Comparison of ENCODE assay signal across 8 cellular contexts in the genomic region with DNA sequence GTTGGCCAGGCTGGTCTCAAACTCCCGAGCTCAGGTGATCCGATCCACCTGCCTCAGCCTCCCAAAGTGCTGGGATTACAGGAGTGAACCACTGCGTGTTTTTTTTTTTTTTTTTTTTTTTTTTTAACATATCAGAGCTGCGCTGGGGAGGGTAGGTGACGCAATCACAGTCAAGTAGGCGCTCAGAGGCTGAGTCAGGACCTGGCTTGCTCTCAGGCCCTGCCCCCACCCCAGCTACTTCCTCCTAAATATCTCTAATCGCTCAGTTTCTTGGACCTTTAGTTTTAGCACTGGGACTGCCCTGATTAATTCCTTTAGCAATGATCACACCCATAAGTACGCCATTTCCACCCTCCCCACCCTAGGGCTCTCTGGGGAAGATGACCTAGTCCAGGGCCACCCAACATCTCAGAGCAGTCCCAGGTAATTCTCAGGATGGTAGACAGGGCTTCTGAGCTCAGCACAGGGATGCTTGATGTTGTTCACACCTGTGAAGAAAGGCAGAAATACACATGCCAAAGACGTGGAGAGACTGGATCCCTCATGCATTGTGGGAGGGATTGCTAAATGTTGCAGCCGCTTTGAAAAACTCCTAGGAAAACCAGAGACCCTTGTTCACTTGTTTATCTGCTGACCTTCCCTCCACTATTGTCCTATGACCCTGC. TPM values are rescaled to one million over a fixed set of nuclear protein-coding genes. Genes with fewer than 3 reads are reported as not detected.
DNase-seq lines count a peak whose midpoint lies in the region; ATAC-seq and TF ChIP-seq lines count a peak whose summit lies in the region.

No MANE protein-coding gene starts in this region.

- ATAC-seq in HG03432 (IDR thresholded peaks at IDR 0.05; ENCODE audit: unreplicated experiment) = no peak

- no peaks in the 10 kb centered on the region for H3K36me3 ChIP-seq in right atrium auricular region

- peak overlapping the region in 1 of 2 donors; percentile 35 for H3K27ac ChIP-seq in right atrium auricular region

- no peak for TF ChIP-seq CTCF in right atrium auricular region (IDR thresholded peaks at IDR 0.05)

- no peak overlapping the region for H3K4me3 ChIP-seq in right atrium auricular region

- H3K9me3 ChIP-seq in right atrium auricular region = no peaks in the 10 kb centered on the region

- H3K4me1 ChIP-seq in right atrium auricular region = no peaks in the 10 kb centered on the region

- DNase-seq in DMS53 treated with DMSO at 0.1 percent for 48 hours (lab: John Stamatoyannopoulos, UW; ENCODE audit: unreplicated experiment) (peak; percentile 74), OCI-M1 (lab: John Stamatoyannopoulos, UW) (peak; percentile 91), right atrium auricular region (ENCODE audit: low spot score) (peak; percentile 82), NCI-H187 (lab: John Stamatoyannopoulos, UW) (no peak), DMS153 (lab: John Stamatoyannopoulos, UW) (no peak)
- peak; percentile 41 for DNase-seq in activated T-helper 9 cell treated with anti-CD3 and anti-CD28 coated beads, Interleukin-2, amount 50 U/mL, for 16 hours (ENCODE audit: low read depth)
- peak; percentile 46 for DNase-seq in stimulated activated CD4-positive, alpha-beta T cell treated with anti-CD3 and anti-CD28 coated beads, Interleukin-2, amount 100 ng/mL, for 4 hours (ENCODE audit: low read depth)

- H3K27me3 ChIP-seq in right atrium auricular region = no peaks in the 10 kb centered on the region

RNA-seq across cellular contexts. Expression of gene DDX3X, which starts 50.2 kb away (rescaled TPM):
- total RNA-seq in right atrium auricular region = 100 to 1,000 TPM; 150 to 152 TPM

Comparison
In these comparisons a context has a peak if more than half of its experiments do, and no peak if none do; other contexts are left out.
1. DNase-seq: peak in DMS53 treated with DMSO at 0.1 percent for 48 hours (single experiment), OCI-M1 (single experiment), activated T-helper 9 cell treated with anti-CD3 and anti-CD28 coated beads, Interleukin-2, amount 50 U/mL, for 16 hours (single experiment), right atrium auricular region (single experiment) and stimulated activated CD4-positive, alpha-beta T cell treated with anti-CD3 and anti-CD28 coated beads, Interleukin-2, amount 100 ng/mL, for 4 hours (single experiment); none in NCI-H187 (0 of 2) and DMS153 (single experiment).